15 cellular contexts compared by ENCODE assay signal in genomic region chrX:2521927-2522386, GRCh38. TPM values are rescaled to one million over a fixed set of nuclear protein-coding genes. Genes with fewer than 3 reads are reported as not detected.
DNase-seq lines count a peak whose midpoint lies in the region; ATAC-seq and TF ChIP-seq lines count a peak whose summit lies in the region.
"Had no signal": no experiment of that assay in that cellular context is flagged by ENCODE, and none has a peak within 500 bp of the region (broad histone marks: within the 10 kb centered on the region; RNA-seq: fewer than 3 reads in every experiment).

No MANE protein-coding gene starts in this region.

- no peak overlapping the region for H3K4me3 Mint-ChIP-seq in effector memory CD8-positive, alpha-beta T cell

- no peak overlapping the region for H3K27ac Mint-ChIP-seq in effector memory CD8-positive, alpha-beta T cell

- ATAC-seq in GM19372 (IDR thresholded peaks at IDR 0.05; ENCODE audit: low read depth, unreplicated experiment) (peak; percentile 59), HG02763 (IDR thresholded peaks at IDR 0.05; ENCODE audit: unreplicated experiment) (peak; percentile 31), HG03565 (IDR thresholded peaks at IDR 0.05; ENCODE audit: unreplicated experiment) (peak; percentile 23)
- no peak for ATAC-seq in effector memory CD8-positive, alpha-beta T cell (replicated peaks)

- peaks cover 34 to 39% of the 10 kb centered on the region in 2 donors for H3K27me3 Mint-ChIP-seq in effector memory CD8-positive, alpha-beta T cell

- peak; percentile 36 for DNase-seq in GM12864 (ENCODE audit: low read depth)
- DNase-seq in A172 (ENCODE audit: low spot score) = no peak
- DNase-seq in effector memory CD8-positive, alpha-beta T cell = no peak
- DNase-seq in retina = no peak
- DNase-seq in OCI-M1 (lab: John Stamatoyannopoulos, UW) = no peak
- DNase-seq: activated CD4-positive, alpha-beta T cell treated with anti-CD3 and anti-CD28 coated beads, Interleukin-2, amount 50 U/mL, for 1 hour; activated naive CD4-positive, alpha-beta T cell treated with Interleukin-2 at 50 U/mL for 16 hours; cerebellar nuclear complex; NCI-H1092 treated with DMSO at 0.1 percent for 48 hours; NCI-H774; SK-N-SH had no signal

- H3K4me1 Mint-ChIP-seq in effector memory CD8-positive, alpha-beta T cell (ENCODE audit: low read depth in 2 of 2) = peaks cover 2 to 3% of the 10 kb centered on the region in 2 donors

- H3K9me3 Mint-ChIP-seq in effector memory CD8-positive, alpha-beta T cell = no peaks in the 10 kb centered on the region

- TF ChIP-seq CTCF in GM12864 (IDR thresholded peaks at IDR 0.05; ENCODE audit: low read depth, low read length, missing control alignments) = no peak

- no peak overlapping the region for H3K4me3 ChIP-seq in GM12864 (ENCODE audit: low read depth, low read length)
- H3K4me3 ChIP-seq: right atrium auricular region had no signal

- no peaks in the 10 kb centered on the region for H3K36me3 Mint-ChIP-seq in effector memory CD8-positive, alpha-beta T cell (ENCODE audit: insufficient read depth)

RNA-seq across cellular contexts. Expression of gene DHRSX, which starts 21.2 kb away (rescaled TPM):
- total RNA-seq in A172 (2014; rRNA removed; shearing (Covaris generic)) = 43.6 and 47.2 TPM in 2 replicates

RNA-seq across cellular contexts. Expression of gene ZBED1, which starts 21.2 kb away (rescaled TPM):
- total RNA-seq in A172 (2014; rRNA removed; shearing (Covaris generic)) = 29.3 and 31.6 TPM in 2 replicates
